8 cellular contexts compared by ENCODE assay signal in genomic region chr1:55277377-55278130, GRCh38.
DNase-seq lines count a peak whose midpoint lies in the region; ATAC-seq and TF ChIP-seq lines count a peak whose summit lies in the region.

No MANE protein-coding gene starts in this region.

- intact Hi-C loops in activated T-helper 1 cell treated with anti-CD3 and anti-CD28 coated beads, Interleukin-12 subunit alpha, Interleukin-12 subunit beta, Interleukin-2, Interleukin-4 antibody, amounts not matched to agents 30 ng/mL and 10 ng/mL and 1 ng/mL, durations not matched to agents 14 hours and 24 hours and 36 hours (cut with micrococcal nuclease), result loop anchor here (1.0 to 2.0 kb wide), 6 partner anchors 19 to 205 kb away; partner anchors contain the start of gene USP24

- H3K4me1 ChIP-seq in osteoblast (ENCODE audit: insufficient read depth, low read length), result peaks cover 28% of the 10 kb centered on the region
- peaks cover 26% of the 10 kb centered on the region for H3K4me1 ChIP-seq in suprapubic skin

- H3K36me3 Mint-ChIP-seq in activated T-helper 1 cell treated with anti-CD3 and anti-CD28 coated beads, Interleukin-12 subunit alpha, Interleukin-12 subunit beta, Interleukin-2, Interleukin-4 antibody, amounts not matched to agents 30 ng/mL and 10 ng/mL and 1 ng/mL, durations not matched to agents 14 hours and 24 hours and 36 hours (ENCODE audit: low read depth), result no peaks in the 10 kb centered on the region

- peak overlapping the region; percentile 32 for H3K27ac Mint-ChIP-seq in activated T-helper 1 cell treated with anti-CD3 and anti-CD28 coated beads, Interleukin-12 subunit alpha, Interleukin-12 subunit beta, Interleukin-2, Interleukin-4 antibody, amounts not matched to agents 30 ng/mL and 10 ng/mL and 1 ng/mL, durations not matched to agents 14 hours and 24 hours and 36 hours

- ATAC-seq in GM21723 (IDR thresholded peaks at IDR 0.05; ENCODE audit: unreplicated experiment), result peak; percentile 90

- no peak for TF ChIP-seq EP300 in suprapubic skin (IDR thresholded peaks at IDR 0.05)

- H3K4me3 ChIP-seq in foreskin fibroblast (ENCODE audit: low read depth in 1 of 2, low read length in 2 of 2) (no peak overlapping the region), osteoblast (ENCODE audit: insufficient read depth, low read length) (peak overlapping the region; percentile 20), suprapubic skin (no peak overlapping the region)

- no peaks in the 10 kb centered on the region for H4K20me1 ChIP-seq in osteoblast (ENCODE audit: insufficient read depth, low read length)

- H3K4me2 ChIP-seq in osteoblast (ENCODE audit: insufficient read depth, low read length), result peak overlapping the region; percentile 64

- TF ChIP-seq POLR2A in suprapubic skin (IDR thresholded peaks at IDR 0.05), result no peak

- peak overlapping the region; percentile 62 for H3K27ac ChIP-seq in osteoblast (ENCODE audit: low read depth, low read length)
- peak overlapping the region; percentile 45 for H3K27ac ChIP-seq in suprapubic skin

- no peaks in the 10 kb centered on the region for H3K9me3 ChIP-seq in osteoblast (ENCODE audit: low read depth, low read length)
- no peaks in the 10 kb centered on the region for H3K9me3 ChIP-seq in suprapubic skin

- DNase-seq in DMS53 (lab: John Stamatoyannopoulos, UW) (peak; percentile 92), KG1 (lab: John Stamatoyannopoulos, UW) (peak; percentile 63), RKO (ENCODE audit: low spot score) (peak; percentile 75), foreskin fibroblast (peak; percentile 68 to 90), osteoblast (ENCODE audit: insufficient read length, low spot score, missing footprints) (no peak), suprapubic skin (ENCODE audit: low spot score in 2 of 2) (peak; percentile 84 to 91)
- peak; percentile 66 for DNase-seq in activated T-helper 1 cell treated with anti-CD3 and anti-CD28 coated beads, Interleukin-12 subunit alpha, Interleukin-12 subunit beta, Interleukin-2, Interleukin-4 antibody, amounts not matched to agents 30 ng/mL and 10 ng/mL and 1 ng/mL, durations not matched to agents 14 hours and 24 hours and 36 hours (ENCODE audit: low spot score)

- peaks cover 10% of the 10 kb centered on the region for H3K27me3 Mint-ChIP-seq in activated T-helper 1 cell treated with anti-CD3 and anti-CD28 coated beads, Interleukin-12 subunit alpha, Interleukin-12 subunit beta, Interleukin-2, Interleukin-4 antibody, amounts not matched to agents 30 ng/mL and 10 ng/mL and 1 ng/mL, durations not matched to agents 14 hours and 24 hours and 36 hours (ENCODE audit: insufficient read depth)

- WGBS in suprapubic skin, result 31% methylated on average over 13 of the region's 15 CpGs

- H3K36me3 ChIP-seq in osteoblast (ENCODE audit: insufficient read depth, low read length) (no peaks in the 10 kb centered on the region), suprapubic skin (no peaks in the 10 kb centered on the region)

- H3K4me1 Mint-ChIP-seq in activated T-helper 1 cell treated with anti-CD3 and anti-CD28 coated beads, Interleukin-12 subunit alpha, Interleukin-12 subunit beta, Interleukin-2, Interleukin-4 antibody, amounts not matched to agents 30 ng/mL and 10 ng/mL and 1 ng/mL, durations not matched to agents 14 hours and 24 hours and 36 hours (ENCODE audit: low read depth), result peaks cover 26% of the 10 kb centered on the region

- no peaks in the 10 kb centered on the region for H3K9me3 Mint-ChIP-seq in activated T-helper 1 cell treated with anti-CD3 and anti-CD28 coated beads, Interleukin-12 subunit alpha, Interleukin-12 subunit beta, Interleukin-2, Interleukin-4 antibody, amounts not matched to agents 30 ng/mL and 10 ng/mL and 1 ng/mL, durations not matched to agents 14 hours and 24 hours and 36 hours

- no peaks in the 10 kb centered on the region for H3K79me2 ChIP-seq in osteoblast (ENCODE audit: insufficient read depth, low read length)

- H3K27me3 ChIP-seq in osteoblast (ENCODE audit: insufficient read depth, low read length) (no peaks in the 10 kb centered on the region), suprapubic skin (no peaks in the 10 kb centered on the region)

- no peak overlapping the region for H3K4me3 Mint-ChIP-seq in activated T-helper 1 cell treated with anti-CD3 and anti-CD28 coated beads, Interleukin-12 subunit alpha, Interleukin-12 subunit beta, Interleukin-2, Interleukin-4 antibody, amounts not matched to agents 30 ng/mL and 10 ng/mL and 1 ng/mL, durations not matched to agents 14 hours and 24 hours and 36 hours

- TF ChIP-seq CTCF in foreskin fibroblast (IDR thresholded peaks at IDR 0.05; ENCODE audit: low read depth, low read length), result peak; percentile 90
- peak; percentile 96 for TF ChIP-seq CTCF in osteoblast (IDR thresholded peaks at IDR 0.05; ENCODE audit: extremely low read depth, low read depth, low read length)
- peak; percentile 77 to 80 for TF ChIP-seq CTCF in suprapubic skin (IDR thresholded peaks at IDR 0.05)

- peak overlapping the region; percentile 73 for H2AFZ ChIP-seq in osteoblast (ENCODE audit: low read length)
